ENCODE assay signal across 8 cellular contexts in the genomic region with DNA sequence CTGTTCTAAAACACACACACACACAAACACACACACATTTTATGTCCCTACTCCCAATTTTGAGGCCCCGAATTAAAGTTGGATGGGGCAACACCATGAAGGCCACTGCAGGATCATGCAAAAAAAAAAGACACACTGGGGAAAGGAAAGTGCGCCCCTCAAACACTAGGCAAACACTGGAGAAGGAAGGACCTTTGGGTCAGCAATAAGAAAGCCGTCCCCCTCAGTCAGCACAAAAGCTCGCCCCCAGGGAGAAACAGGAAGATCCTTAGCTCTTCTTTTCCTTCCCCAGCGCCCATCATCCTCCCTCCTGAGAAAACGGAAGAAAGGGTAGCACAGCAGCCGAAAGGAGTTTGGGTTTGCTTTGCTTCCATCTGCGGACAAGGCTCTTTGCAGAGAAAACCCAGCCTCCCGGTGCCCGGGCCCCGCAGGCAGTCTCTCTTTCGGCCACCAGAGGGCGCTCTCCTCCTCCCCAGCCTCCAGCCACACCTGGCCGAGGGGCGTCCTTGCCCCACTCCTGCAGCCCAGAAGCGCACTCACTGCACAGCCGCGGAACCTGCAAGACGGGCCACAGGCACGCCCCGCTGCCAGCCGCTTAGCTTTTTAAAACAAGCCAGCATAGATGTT.
DNase-seq lines count a peak whose midpoint lies in the region; ATAC-seq and TF ChIP-seq lines count a peak whose summit lies in the region.

No MANE protein-coding gene starts in this region.

- H3K4me3 Mint-ChIP-seq in endothelial cell (ENCODE audit: unreplicated experiment), result peak overlapping the region; percentile 56

- H3K9me3 Mint-ChIP-seq in endothelial cell (ENCODE audit: unreplicated experiment), result no peaks in the 10 kb centered on the region

- peak; percentile 99 for TF ChIP-seq CTCF in endothelial cell (IDR thresholded peaks at IDR 0.05; ENCODE audit: unreplicated experiment)

- no peaks in the 10 kb centered on the region for H3K36me3 Mint-ChIP-seq in endothelial cell (ENCODE audit: low read depth, unreplicated experiment)

- H3K27ac ChIP-seq in mesodermal cell (ENCODE audit: low read depth, low read length, severe bottlenecking), result no peak overlapping the region

- H3K9me3 ChIP-seq in mesodermal cell (ENCODE audit: control insufficient read depth, low read length), result no peaks in the 10 kb centered on the region

- H3K36me3 ChIP-seq in mesodermal cell (ENCODE audit: control insufficient read depth, insufficient read depth, low read length), result peaks cover 21% of the 10 kb centered on the region

- H3K4me1 Mint-ChIP-seq in endothelial cell (ENCODE audit: unreplicated experiment), result peaks cover 10% of the 10 kb centered on the region

- peaks cover 4% of the 10 kb centered on the region for H3K27me3 Mint-ChIP-seq in endothelial cell (ENCODE audit: unreplicated experiment)

- H3K27ac Mint-ChIP-seq in endothelial cell (ENCODE audit: unreplicated experiment), result peak overlapping the region; percentile 59

- 1 to 5% methylated on average over 17 to 18 of the region's 22 CpGs for WGBS in mesodermal cell (ENCODE audit: insufficient coverage in 2 of 2), 2 experiments

- DNase-seq in Ammon's horn (ENCODE audit: low spot score), result peak; percentile 64
- peak; percentile 86 for DNase-seq in NCI-H748 treated with DMSO at 0.1 percent for 48 hours (lab: John Stamatoyannopoulos, UW)
- DNase-seq in activated CD8-positive, alpha-beta memory T cell treated with anti-CD3 and anti-CD28 coated beads, Interleukin-2, amount 50 U/mL, for 1 hour (ENCODE audit: extremely low read depth), result peak; percentile 0
- DNase-seq in endothelial cell (ENCODE audit: low spot score), result peak; percentile 90
- DNase-seq in stimulated activated CD8-positive, alpha-beta memory T cell treated with anti-CD3 and anti-CD28 coated beads, Interleukin-15, amount 100 ng/mL, for 4 hours (ENCODE audit: low read depth in 2 of 2), result peak; percentile 2 to 17

- H3K4me1 ChIP-seq in mesodermal cell (ENCODE audit: control insufficient read depth, insufficient read depth, low read length, poor library complexity, severe bottlenecking), result peaks cover 3% of the 10 kb centered on the region

- peak; percentile 80 for ATAC-seq in GM19025 (IDR thresholded peaks at IDR 0.05; ENCODE audit: low read depth, unreplicated experiment)
- peak; percentile 65 for ATAC-seq in HG03196 (IDR thresholded peaks at IDR 0.05; ENCODE audit: unreplicated experiment)

- H3K4me3 ChIP-seq in mesodermal cell (ENCODE audit: extremely low read depth, insufficient read depth, low read length, poor library complexity, severe bottlenecking), result peak overlapping the region; percentile 3

Comparison
In these comparisons a context has a peak if more than half of its experiments do, and no peak if none do; other contexts are left out.
1. DNase-seq: peak in every context shown above with its lines; median percentile 90 in endothelial cell; 86 in NCI-H748 treated with DMSO at 0.1 percent for 48 hours; 64 in Ammon's horn; 10 in stimulated activated CD8-positive, alpha-beta memory T cell treated with anti-CD3 and anti-CD28 coated beads, Interleukin-15, amount 100 ng/mL, for 4 hours; 0 in activated CD8-positive, alpha-beta memory T cell treated with anti-CD3 and anti-CD28 coated beads, Interleukin-2, amount 50 U/mL, for 1 hour.